Comparison of ENCODE assay signal across 13 cellular contexts in genomic region chr20:44897133-44897532, GRCh38. TPM values are rescaled to one million over a fixed set of nuclear protein-coding genes. Genes with fewer than 3 reads are reported as not detected.
DNase-seq lines count a peak whose midpoint lies in the region; ATAC-seq and TF ChIP-seq lines count a peak whose summit lies in the region.
"Had no signal": no experiment of that assay in that cellular context is flagged by ENCODE, and none has a peak within 500 bp of the region (broad histone marks: within the 10 kb centered on the region; RNA-seq: fewer than 3 reads in every experiment).

No MANE protein-coding gene starts in this region.

- H3K36me3 ChIP-seq in psoas muscle (ENCODE audit: insufficient read depth in 1 of 2, low read depth in 1 of 2), result peaks cover 3 to 13% of the 10 kb centered on the region in 2 donors
- H3K36me3 ChIP-seq in vagina, result peaks cover 0 to 7% of the 10 kb centered on the region in 2 donors

- intact Hi-C loops in activated CD4-positive, alpha-beta T cell treated with anti-CD3 and anti-CD28 coated beads for 36 hours (cut with DNase I, micrococcal nuclease), result no loop called here
- intact Hi-C loops in psoas muscle (cut with DNase I) (no loop called here), vagina (cut with DNase I) (no loop called here)

- H3K36me3 Mint-ChIP-seq in activated CD4-positive, alpha-beta T cell treated with anti-CD3 and anti-CD28 coated beads for 36 hours (ENCODE audit: low read depth), result peaks cover 42% of the 10 kb centered on the region
- peaks cover 32% of the 10 kb centered on the region for H3K36me3 Mint-ChIP-seq in central memory CD8-positive, alpha-beta T cell (ENCODE audit: insufficient read depth)

- peaks cover 79% of the 10 kb centered on the region for H3K4me1 Mint-ChIP-seq in activated CD4-positive, alpha-beta T cell treated with anti-CD3 and anti-CD28 coated beads for 36 hours
- peaks cover 69% of the 10 kb centered on the region for H3K4me1 Mint-ChIP-seq in central memory CD8-positive, alpha-beta T cell

- H3K27me3 Mint-ChIP-seq in activated CD4-positive, alpha-beta T cell treated with anti-CD3 and anti-CD28 coated beads for 36 hours, result no peaks in the 10 kb centered on the region
- no peaks in the 10 kb centered on the region for H3K27me3 Mint-ChIP-seq in central memory CD8-positive, alpha-beta T cell

- TF ChIP-seq CTCF in psoas muscle (IDR thresholded peaks at IDR 0.05), result no peak
- no peak for TF ChIP-seq CTCF in vagina (IDR thresholded peaks at IDR 0.05)

- H3K9me3 ChIP-seq in psoas muscle (no peaks in the 10 kb centered on the region), vagina (no peaks in the 10 kb centered on the region)

- no peak for ATAC-seq in activated CD4-positive, alpha-beta T cell treated with anti-CD3 and anti-CD28 coated beads for 36 hours
- ATAC-seq in central memory CD8-positive, alpha-beta T cell (replicated peaks; ENCODE audit: extremely low read depth, poor library complexity, severe bottlenecking), result no peak
- no peak for ATAC-seq in psoas muscle

- WGBS in psoas muscle, 3 donors, result 61 to 67% (median 66%) methylated on average over 1 of the region's 1 CpG

- CTCF ChIA-PET in activated CD4-positive, alpha-beta T cell treated with anti-CD3 and anti-CD28 coated beads for 36 hours (lab: Charles Lee), result interaction anchor here (1.2 to 8.8 kb wide), 5 partner anchors 7 to 141 kb away, joined by 3 to 71 read pairs (median 4); partner anchors contain the start of gene YWHAB

- no peaks in the 10 kb centered on the region for H3K27me3 ChIP-seq in psoas muscle (ENCODE audit: insufficient read depth in 3 of 3, low read length in 2 of 3)
- H3K27me3 ChIP-seq in vagina, result no peaks in the 10 kb centered on the region

- no peak for TF ChIP-seq POLR2A in vagina (IDR thresholded peaks at IDR 0.05)

- peak overlapping the region; percentile 61 for H3K27ac Mint-ChIP-seq in activated CD4-positive, alpha-beta T cell treated with anti-CD3 and anti-CD28 coated beads for 36 hours
- H3K27ac Mint-ChIP-seq in central memory CD8-positive, alpha-beta T cell (ENCODE audit: low read depth), result peak overlapping the region; percentile 54

- POLR2A ChIA-PET in activated CD4-positive, alpha-beta T cell treated with anti-CD3 and anti-CD28 coated beads for 36 hours (lab: Charles Lee), result no interaction called here

- H3K27ac ChIP-seq in psoas muscle, result peak overlapping the region; percentile 1
- H3K27ac ChIP-seq in vagina, result no peak overlapping the region
- H3K27ac ChIP-seq: epithelial cell of prostate had no signal

- no peak overlapping the region for H3K4me3 Mint-ChIP-seq in activated CD4-positive, alpha-beta T cell treated with anti-CD3 and anti-CD28 coated beads for 36 hours
- peak overlapping the region; percentile 39 for H3K4me3 Mint-ChIP-seq in central memory CD8-positive, alpha-beta T cell

- H3K9me3 Mint-ChIP-seq in activated CD4-positive, alpha-beta T cell treated with anti-CD3 and anti-CD28 coated beads for 36 hours (ENCODE audit: low read depth), result no peaks in the 10 kb centered on the region
- H3K9me3 Mint-ChIP-seq in central memory CD8-positive, alpha-beta T cell, result no peaks in the 10 kb centered on the region

- peaks cover 23% of the 10 kb centered on the region for H3K4me1 ChIP-seq in psoas muscle
- peaks cover 88% of the 10 kb centered on the region for H3K4me1 ChIP-seq in vagina

- no peak for DNase-seq in activated CD4-positive, alpha-beta T cell treated with anti-CD3 and anti-CD28 coated beads for 36 hours
- no peak for DNase-seq in activated CD4-positive, alpha-beta T cell treated with anti-CD3 and anti-CD28 coated beads, Interleukin-2, amount 50 U/mL, for 48 hours
- DNase-seq in LoVo (ENCODE audit: low spot score) (peak; percentile 15), psoas muscle (no peak), KG1 (lab: John Stamatoyannopoulos, UW) (no peak), vagina (ENCODE audit: extremely low spot score in 2 of 2) (no peak), HCEC 1CT (no peak)
- no peak for DNase-seq in central memory CD8-positive, alpha-beta T cell (ENCODE audit: low spot score in 2 of 2)
- DNase-seq: COR-L47; NCI-H1417 treated with DMSO at 0.1 percent for 48 hours; NCI-H345; stimulated activated CD4-positive, alpha-beta T cell treated with anti-CD3 and anti-CD28 coated beads, Interleukin-12 subunit alpha, Interleukin-12 subunit beta, amount 100 ng/mL, for 4 hours had no signal

- H3K4me3 ChIP-seq in psoas muscle, result no peak overlapping the region
- H3K4me3 ChIP-seq in vagina, result no peak overlapping the region

RNA-seq across cellular contexts. Expression of gene YWHAB, which starts 11.6 kb away (rescaled TPM):
- 100 to 1,000 TPM; 273 to 326 TPM for total RNA-seq in activated CD4-positive, alpha-beta T cell treated with anti-CD3 and anti-CD28 coated beads for 36 hours
- total RNA-seq in psoas muscle (10 to 100 TPM; 63.2 to 92.1 (median 80.6) TPM), vagina (87.4 TPM)
- 100 to 1,000 TPM in 1 of 3 donors, 10 to 100 TPM in 2; 44.2 to 109 (median 96.0) TPM for polyA plus RNA-seq in psoas muscle

RNA-seq across cellular contexts. Expression of gene PABPC1L, which starts 12.7 kb away (rescaled TPM):
- total RNA-seq in activated CD4-positive, alpha-beta T cell treated with anti-CD3 and anti-CD28 coated beads for 36 hours, result 10 to 100 TPM; 61.7 to 71.3 TPM
- total RNA-seq in psoas muscle (1 to 10 TPM; 1.5 to 2.8 (median 2.1) TPM), vagina (19.6 TPM)
- 1 to 10 TPM; 1.0 to 2.4 (median 1.8) TPM for polyA plus RNA-seq in psoas muscle
